Comparison of ENCODE assay signal across 16 cellular contexts in the genomic region with DNA sequence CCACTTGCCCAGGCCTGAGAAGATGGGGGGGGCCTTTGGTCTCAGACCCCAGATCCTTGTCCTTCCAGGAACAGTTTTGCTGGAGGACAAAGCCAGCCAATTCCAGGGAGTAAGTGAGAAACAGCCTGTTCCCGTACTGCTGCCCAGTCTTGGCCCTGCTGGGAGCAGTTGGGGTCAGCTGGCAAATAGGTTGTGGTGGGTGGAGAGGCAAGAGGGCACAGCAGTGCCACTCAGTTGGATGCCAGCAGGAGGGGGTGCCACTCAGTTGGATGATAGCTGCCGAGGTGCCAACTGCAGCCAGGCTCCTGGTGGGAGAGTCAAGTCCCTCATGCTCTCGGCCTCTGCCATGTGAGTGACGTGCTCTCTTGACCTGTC.
DNase-seq lines count a peak whose midpoint lies in the region; ATAC-seq, FAIRE-seq and TF ChIP-seq lines count a peak whose summit lies in the region.
"Had no signal": no experiment of that assay in that cellular context is flagged by ENCODE, and none has a peak within 500 bp of the region (broad histone marks: within the 10 kb centered on the region; RNA-seq: fewer than 3 reads in every experiment).

No MANE protein-coding gene starts in this region.

- dilution Hi-C loops in endothelial cell of umbilical vein (cut with MboI; ENCODE audit: extremely low pct_ligation_motif_present, low sequenced_read_pairs): no loop called here

- H4K91ac ChIP-seq in mesenchymal stem cell (ENCODE audit: low read length): peak overlapping the region; percentile 18

- peak overlapping the region; percentile 15 for H2BK15ac ChIP-seq in mesenchymal stem cell (ENCODE audit: low read depth, poor library complexity, severe bottlenecking)

- WGBS in mesenchymal stem cell: 90% methylated on average over 4 of the region's 4 CpGs

- H3K4me3 ChIP-seq in MG63: no peak overlapping the region
- no peak overlapping the region for H3K4me3 ChIP-seq in endothelial cell of umbilical vein (replicated peaks in 1 of 3; ENCODE audit: insufficient read depth in 1 of 3, low read depth in 1 of 3, low read length in 3 of 3)
- no peak overlapping the region for H3K4me3 ChIP-seq in mesenchymal stem cell (ENCODE audit: insufficient read depth in 1 of 2, low read depth in 1 of 2, low read length in 2 of 2)
- H3K4me3 ChIP-seq in skeletal muscle tissue (ENCODE audit: low read length in 3 of 3): no peak overlapping the region
- H3K4me3 ChIP-seq: prostate gland, thyroid gland had no signal

- H2BK12ac ChIP-seq in mesenchymal stem cell (ENCODE audit: low read length in 2 of 2): peak overlapping the region in 1 of 2 experiments; percentile 75

- peak overlapping the region; percentile 52 for H4K8ac ChIP-seq in mesenchymal stem cell (ENCODE audit: low read length)

- no peak overlapping the region for H3K4me2 ChIP-seq in endothelial cell of umbilical vein (ENCODE audit: insufficient read depth, low read length)
- H3K4me2 ChIP-seq in mesenchymal stem cell (ENCODE audit: low read length, poor library complexity, severe bottlenecking): no peak overlapping the region

- POLR2A ChIA-PET in endothelial cell of umbilical vein (lab: Charles Lee): interaction anchor here (0.6 to 7.5 kb wide), 8 partner anchors 9 to 117 kb away, joined by 3 to 75 read pairs (median 4); no protein-coding TSS in a partner anchor

- H2BK5ac ChIP-seq in mesenchymal stem cell (ENCODE audit: low read depth, low read length, poor library complexity, severe bottlenecking): peak overlapping the region; percentile 33

- peak; percentile 92 for DNase-seq in MG63
- DNase-seq in endothelial cell of umbilical vein (ENCODE audit: low read depth, low spot score): no peak
- DNase-seq in mesenchymal stem cell: no peak
- DNase-seq in activated CD4-positive, alpha-beta T cell treated with anti-CD3 and anti-CD28 coated beads, Interleukin-2, amount 50 U/mL, for 1 hour: no peak
- no peak for DNase-seq in superior temporal gyrus (ENCODE audit: extremely low spot score)
- DNase-seq in cortex of kidney (lab: John Stamatoyannopoulos, UW): no peak
- DNase-seq: activated CD4-positive, alpha-beta T cell treated with anti-CD3 and anti-CD28 coated beads, Interleukin-2, amount 10 ng/mL, durations not matched to agents 24 days and 14 days; activated CD8-positive, alpha-beta memory T cell treated with anti-CD3 and anti-CD28 coated beads, Interleukin-2, amount 50 U/mL, for 48 hours; DND-41; effector memory CD8-positive, alpha-beta T cell; natural killer cell; NCI-H748 treated with DMSO at 0.1 percent for 48 hours; thyroid gland had no signal

- H2AK5ac ChIP-seq in mesenchymal stem cell (ENCODE audit: low read length, severe bottlenecking): peak overlapping the region; percentile 42

- H3K9me3 ChIP-seq in MG63: no peaks in the 10 kb centered on the region
- no peaks in the 10 kb centered on the region for H3K9me3 ChIP-seq in endothelial cell of umbilical vein (replicated peaks; ENCODE audit: control insufficient read depth, insufficient read depth, low read length)
- no peaks in the 10 kb centered on the region for H3K9me3 ChIP-seq in mesenchymal stem cell (ENCODE audit: control insufficient read depth, low read length)
- H3K9me3 ChIP-seq in skeletal muscle tissue (ENCODE audit: control insufficient read depth in 3 of 3, low read length in 3 of 3): no peaks in the 10 kb centered on the region
- H3K9me3 ChIP-seq: prostate gland, thyroid gland had no signal

- FAIRE-seq in endothelial cell of umbilical vein (lab: Jason Lieb, UNC): peak; percentile 55

- intact Hi-C loops in endothelial cell of umbilical vein (cut with micrococcal nuclease): loop anchor here (1.0 kb wide), 2 partner anchors 9 to 20 kb away; no protein-coding TSS in a partner anchor

- no peak overlapping the region for H3K23ac ChIP-seq in mesenchymal stem cell (ENCODE audit: low read length in 2 of 2)

- H2AFZ ChIP-seq in endothelial cell of umbilical vein (ENCODE audit: low read depth, low read length) (no peak overlapping the region), mesenchymal stem cell (ENCODE audit: low read depth, low read length) (no peak overlapping the region)

- no TSS peak for BruUV-seq in endothelial cell of umbilical vein (replicated peaks; lab: Mats Ljungman, UMichigan)

- no peak overlapping the region for H3K4ac ChIP-seq in mesenchymal stem cell (ENCODE audit: low read depth in 1 of 2, low read length in 2 of 2)

- TF ChIP-seq POLR2A in endothelial cell of umbilical vein (IDR thresholded peaks at IDR 0.05; ENCODE audit: low read depth, low read length): no peak

- no peak for ATAC-seq in GM21515 (IDR thresholded peaks at IDR 0.05; ENCODE audit: unreplicated experiment)
- ATAC-seq: effector memory CD8-positive, alpha-beta T cell; natural killer cell had no signal

- H3K9me1 ChIP-seq in endothelial cell of umbilical vein (replicated peaks; ENCODE audit: control insufficient read depth, extremely low read depth, insufficient read depth, low read length): no peaks in the 10 kb centered on the region

- CTCF ChIA-PET in endothelial cell of umbilical vein (lab: Charles Lee): interaction anchor here (0.7 to 18.1 kb wide), 10 partner anchors 8 to 154 kb away, joined by 3 to 1173 read pairs (median 4); no protein-coding TSS in a partner anchor

- no peaks in the 10 kb centered on the region for H3K27me3 ChIP-seq in MG63
- no peaks in the 10 kb centered on the region for H3K27me3 ChIP-seq in endothelial cell of umbilical vein (ENCODE audit: control insufficient read depth in 2 of 2, insufficient read depth in 2 of 2, low read length in 2 of 2)
- H3K27me3 ChIP-seq in mesenchymal stem cell (ENCODE audit: control insufficient read depth in 1 of 2, insufficient read depth in 1 of 2, low read length in 2 of 2): no peaks in the 10 kb centered on the region
- no peaks in the 10 kb centered on the region for H3K27me3 ChIP-seq in skeletal muscle tissue (ENCODE audit: control insufficient read depth in 3 of 3, insufficient read depth in 3 of 3, low read length in 3 of 3)
- H3K27me3 ChIP-seq: thyroid gland had no signal

- no peaks in the 10 kb centered on the region for H3K79me1 ChIP-seq in mesenchymal stem cell (replicated peaks; ENCODE audit: low read length, poor library complexity, severe bottlenecking)

- peak overlapping the region in 1 of 2 experiments; percentile 40 for H3K18ac ChIP-seq in mesenchymal stem cell (ENCODE audit: low read depth in 1 of 2, low read length in 2 of 2)

- H3K27ac ChIP-seq in endothelial cell of umbilical vein (ENCODE audit: insufficient read depth, low read depth, low read length) (peak overlapping the region; percentile 90), mesenchymal stem cell (ENCODE audit: low read length, poor library complexity, severe bottlenecking) (no peak overlapping the region), skeletal muscle tissue (ENCODE audit: low read depth, low read length) (peak overlapping the region; percentile 12)
- H3K27ac ChIP-seq: prostate gland, thyroid gland had no signal

- no peaks in the 10 kb centered on the region for H4K20me1 ChIP-seq in endothelial cell of umbilical vein (replicated peaks; ENCODE audit: control insufficient read depth, extremely low read depth, insufficient read depth, low read length)

- no peak overlapping the region for H2BK120ac ChIP-seq in mesenchymal stem cell (ENCODE audit: low read depth, low read length)

- H3K14ac ChIP-seq in mesenchymal stem cell (ENCODE audit: low read length in 2 of 2): no peak overlapping the region

- H3K79me2 ChIP-seq in endothelial cell of umbilical vein (ENCODE audit: control insufficient read depth, insufficient read depth, low read length): peaks cover 29% of the 10 kb centered on the region

- no peak for TF ChIP-seq CTCF in endothelial cell of umbilical vein (IDR thresholded peaks at IDR 0.05; ENCODE audit: extremely low read depth in 1 of 2, insufficient read depth in 1 of 2, low read depth in 1 of 2, low read length in 2 of 2)

- H3K9ac ChIP-seq in endothelial cell of umbilical vein (replicated peaks; ENCODE audit: extremely low read depth, insufficient read depth, low read length) (peak overlapping the region; percentile 50), mesenchymal stem cell (ENCODE audit: low read length) (no peak overlapping the region), skeletal muscle tissue (ENCODE audit: low read depth in 1 of 3, low read length in 3 of 3) (peak overlapping the region in 1 of 3 donors; percentile 45)

- H3K4me1 ChIP-seq in endothelial cell of umbilical vein (ENCODE audit: control insufficient read depth, extremely low read depth, insufficient read depth, low read length): peaks cover 62% of the 10 kb centered on the region
- peaks cover 62% of the 10 kb centered on the region for H3K4me1 ChIP-seq in mesenchymal stem cell (ENCODE audit: control insufficient read depth, insufficient read depth, low read depth, low read length)
- H3K4me1 ChIP-seq in skeletal muscle tissue (ENCODE audit: control insufficient read depth in 3 of 3, insufficient read depth in 3 of 3, low read length in 3 of 3): peaks cover 48 to 64% (median 64%) of the 10 kb centered on the region in 3 donors
- H3K4me1 ChIP-seq: prostate gland had no signal

- peaks cover 30% of the 10 kb centered on the region for H3K36me3 ChIP-seq in MG63
- peaks cover 22 to 24% of the 10 kb centered on the region in 2 experiments for H3K36me3 ChIP-seq in endothelial cell of umbilical vein (ENCODE audit: control insufficient read depth in 2 of 2, extremely low read depth in 1 of 2, insufficient read depth in 2 of 2, low read length in 2 of 2)
- H3K36me3 ChIP-seq in mesenchymal stem cell (ENCODE audit: control insufficient read depth in 1 of 2, insufficient read depth in 2 of 2, low read depth in 1 of 2, low read length in 2 of 2): peaks cover 29 to 33% of the 10 kb centered on the region in 2 experiments
- H3K36me3 ChIP-seq in skeletal muscle tissue (ENCODE audit: control insufficient read depth in 3 of 3, insufficient read depth in 3 of 3, low read length in 3 of 3): peaks cover 17 to 25% (median 17%) of the 10 kb centered on the region in 3 donors

TF ChIP-seq in endothelial cell of umbilical vein, 7 proteins besides CTCF, POLR2A, EP300 and RAD21:
- TF ChIP-seq FOS (IDR thresholded peaks at IDR 0.05; ENCODE audit: borderline replicate concordance, insufficient read depth, low read length) (no peak), EZH2 (IDR thresholded peaks at IDR 0.05; ENCODE audit: borderline replicate concordance, low read depth, low read length, severe bottlenecking) (no peak), POLR2AphosphoS5 (IDR thresholded peaks at IDR 0.05; ENCODE audit: insufficient read depth, low read depth, low read length) (no peak), JUN (IDR thresholded peaks at IDR 0.05; ENCODE audit: borderline replicate concordance, insufficient read depth, insufficient read length, low read depth) (no peak), MYC (IDR thresholded peaks at IDR 0.05; ENCODE audit: low read depth, low read length) (no peak), GATA2 (IDR thresholded peaks at IDR 0.05; ENCODE audit: insufficient read depth, insufficient read length, low read depth, low read length) (no peak)
- TF ChIP-seq, protein P1, sequence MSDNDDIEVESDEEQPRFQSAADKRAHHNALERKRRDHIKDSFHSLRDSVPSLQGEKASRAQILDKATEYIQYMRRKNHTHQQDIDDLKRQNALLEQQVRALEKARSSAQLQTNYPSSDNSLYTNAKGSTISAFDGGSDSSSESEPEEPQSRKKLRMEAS (IDR thresholded peaks at IDR 0.05; ENCODE audit: insufficient read depth, insufficient read length): no peak
